ENCODE assay signal across 11 cellular contexts in genomic region chr20:21182832-21183563, GRCh38. TPM values are rescaled to one million over a fixed set of nuclear protein-coding genes. Genes with fewer than 3 reads are reported as not detected.
DNase-seq lines count a peak whose midpoint lies in the region; ATAC-seq, FAIRE-seq and TF ChIP-seq lines count a peak whose summit lies in the region.
"Had no signal": no experiment of that assay in that cellular context is flagged by ENCODE, and none has a peak within 500 bp of the region (broad histone marks: within the 10 kb centered on the region; RNA-seq: fewer than 3 reads in every experiment).

No MANE protein-coding gene starts in this region.

- TF ChIP-seq CTCF in right atrium auricular region (IDR thresholded peaks at IDR 0.05) (no peak), astrocyte (IDR thresholded peaks at IDR 0.05; ENCODE audit: insufficient read depth, low read depth, low read length) (no peak)

- ATAC-seq in Right ventricle myocardium superior (ENCODE audit: poor library complexity) (peak; percentile 82), GM21576 (IDR thresholded peaks at IDR 0.05; ENCODE audit: unreplicated experiment) (no peak)
- ATAC-seq in activated CD4-positive, CD25-positive, alpha-beta regulatory T cell treated with anti-CD3 and anti-CD28 coated beads, Interleukin-2, amount 50 U/mL, for 24 hours: no peak

- no peak overlapping the region for H3K27ac Mint-ChIP-seq in astrocyte (ENCODE audit: unreplicated experiment)

- no peak overlapping the region for H3K4me3 Mint-ChIP-seq in astrocyte (ENCODE audit: unreplicated experiment)

- DNase-seq in Right ventricle myocardium superior (no peak), right atrium auricular region (ENCODE audit: low spot score) (no peak), astrocyte (ENCODE audit: low read depth) (peak; percentile 85), iris pigment epithelial cell (ENCODE audit: low read depth) (peak; percentile 85), NCI-H187 (lab: John Stamatoyannopoulos, UW) (no peak)
- no peak for DNase-seq in effector memory CD4-positive, alpha-beta T cell
- DNase-seq: AML-193; NCI-H1436; stimulated activated CD4-positive, alpha-beta T cell treated with anti-CD3 and anti-CD28 coated beads, Interleukin-15, amount 100 ng/mL, for 24 hours had no signal

- H3K79me2 ChIP-seq in astrocyte (ENCODE audit: insufficient read depth, low read length): no peaks in the 10 kb centered on the region

- H2AFZ ChIP-seq in astrocyte (ENCODE audit: low read depth, low read length): no peak overlapping the region

- no peaks in the 10 kb centered on the region for H3K4me1 Mint-ChIP-seq in astrocyte (ENCODE audit: low read depth, unreplicated experiment)

- no peak for FAIRE-seq in astrocyte (lab: Jason Lieb, UNC)

- no peak overlapping the region for H3K9ac ChIP-seq in astrocyte (ENCODE audit: low read length)

- no peaks in the 10 kb centered on the region for H3K27me3 Mint-ChIP-seq in astrocyte (ENCODE audit: low read depth, unreplicated experiment)

- intact Hi-C loops in Right ventricle myocardium superior (cut with DNase I): no loop called here

- H4K20me1 ChIP-seq in astrocyte (ENCODE audit: insufficient read depth, low read length): no peaks in the 10 kb centered on the region

- H3K27ac ChIP-seq in right atrium auricular region (peak overlapping the region in 1 of 2 donors; percentile 25), astrocyte (ENCODE audit: low read depth, low read length) (no peak overlapping the region)
- H3K27ac ChIP-seq in effector memory CD4-positive, alpha-beta T cell (ENCODE audit: insufficient read depth, low read length, poor library complexity, severe bottlenecking): no peak overlapping the region

- H3K27me3 ChIP-seq in right atrium auricular region (no peaks in the 10 kb centered on the region), astrocyte (ENCODE audit: insufficient read depth, low read length) (no peaks in the 10 kb centered on the region)
- H3K27me3 ChIP-seq in effector memory CD4-positive, alpha-beta T cell (replicated peaks; ENCODE audit: control insufficient read depth, insufficient read depth, low read length, poor library complexity, severe bottlenecking): no peaks in the 10 kb centered on the region

- H3K4me3 ChIP-seq in right atrium auricular region (no peak overlapping the region), astrocyte (ENCODE audit: insufficient read depth, low read depth, low read length) (no peak overlapping the region)
- no peak overlapping the region for H3K4me3 ChIP-seq in effector memory CD4-positive, alpha-beta T cell (ENCODE audit: insufficient read depth, low read depth, low read length, poor library complexity, severe bottlenecking)

- no peaks in the 10 kb centered on the region for H3K36me3 Mint-ChIP-seq in astrocyte (ENCODE audit: low read depth, unreplicated experiment)

- H3K4me1 ChIP-seq in right atrium auricular region (peaks cover 0 to 8% of the 10 kb centered on the region in 2 donors), astrocyte (ENCODE audit: insufficient read depth, low read length) (no peaks in the 10 kb centered on the region)
- no peaks in the 10 kb centered on the region for H3K4me1 ChIP-seq in effector memory CD4-positive, alpha-beta T cell (ENCODE audit: control insufficient read depth, insufficient read depth, low read length, poor library complexity, severe bottlenecking)

- H3K9me3 Mint-ChIP-seq in astrocyte (ENCODE audit: unreplicated experiment): peaks cover 3% of the 10 kb centered on the region

- H3K36me3 ChIP-seq in right atrium auricular region (no peaks in the 10 kb centered on the region), astrocyte (ENCODE audit: insufficient read depth, low read length) (no peaks in the 10 kb centered on the region)
- H3K36me3 ChIP-seq in effector memory CD4-positive, alpha-beta T cell (ENCODE audit: control insufficient read depth, insufficient read depth, low read length): no peaks in the 10 kb centered on the region

- H3K9me3 ChIP-seq in right atrium auricular region (peaks cover 0 to under 1% of the 10 kb centered on the region in 2 donors), astrocyte (ENCODE audit: insufficient read depth, low read depth, low read length) (no peaks in the 10 kb centered on the region)
- no peaks in the 10 kb centered on the region for H3K9me3 ChIP-seq in effector memory CD4-positive, alpha-beta T cell (ENCODE audit: control insufficient read depth, low read length)

- no peak overlapping the region for H3K4me2 ChIP-seq in astrocyte (ENCODE audit: low read length)

RNA-seq across cellular contexts. Expression of gene KIZ, which starts 57.1 kb away (rescaled TPM):
- 35.7 TPM for total RNA-seq in Right ventricle myocardium superior
- 10 to 100 TPM; 16.1 to 30.4 TPM for total RNA-seq in right atrium auricular region
- 9.7 and 15.5 TPM in 2 replicates for total RNA-seq in astrocyte

Comparison
In these comparisons a context has a peak if more than half of its experiments do, and no peak if none do; other contexts are left out.
1. DNase-seq: peak in astrocyte (single experiment) and iris pigment epithelial cell (single experiment); none in Right ventricle myocardium superior (single experiment), right atrium auricular region (single experiment), effector memory CD4-positive, alpha-beta T cell (0 of 3) and NCI-H187 (0 of 2).